ENCODE assay signal across 8 cellular contexts in genomic region chr20:51306521-51307358, GRCh38.
DNase-seq lines count a peak whose midpoint lies in the region; ATAC-seq and TF ChIP-seq lines count a peak whose summit lies in the region.

No MANE protein-coding gene starts in this region.

- TF ChIP-seq CTCF in SU-DHL-6 (IDR thresholded peaks at IDR 0.05; ENCODE audit: insufficient read depth, low read length, poor library complexity, severe bottlenecking), result peak; percentile 66
- peak; percentile 84 to 96 (median 94) for TF ChIP-seq CTCF in heart right ventricle (IDR thresholded peaks at IDR 0.05)

- no peak overlapping the region for H3K27ac ChIP-seq in SU-DHL-6 (ENCODE audit: low read depth, low read length)
- no peak overlapping the region for H3K27ac ChIP-seq in heart right ventricle

- H4K20me1 ChIP-seq in SU-DHL-6 (ENCODE audit: low read depth, low read length), result no peaks in the 10 kb centered on the region

- no peak overlapping the region for H3K4me3 ChIP-seq in MG63
- no peak overlapping the region for H3K4me3 ChIP-seq in SU-DHL-6 (ENCODE audit: insufficient read depth, low read length, poor library complexity, severe bottlenecking)
- H3K4me3 ChIP-seq in heart right ventricle, result no peak overlapping the region

- H3K9me3 ChIP-seq in MG63 (peaks cover 3% of the 10 kb centered on the region; the same call in 1 of the 2 replicates), SU-DHL-6 (ENCODE audit: insufficient read depth, low read length) (peaks cover 11% of the 10 kb centered on the region; the same call in 1 of the 2 replicates), heart right ventricle (peaks cover 0 to 13% (median 0%) of the 10 kb centered on the region in 11 donors)

- H3K36me3 ChIP-seq in MG63 (no peaks in the 10 kb centered on the region), SU-DHL-6 (ENCODE audit: low read length) (no peaks in the 10 kb centered on the region), heart right ventricle (no peaks in the 10 kb centered on the region)

- H3K27ac Mint-ChIP-seq in activated naive CD4-positive, alpha-beta T cell treated with anti-CD3 and anti-CD28 coated beads, Interleukin-2, amount 50 U/mL, for 72 hours, result no peak overlapping the region

- H3K79me2 ChIP-seq in SU-DHL-6 (ENCODE audit: insufficient read depth, low read length), result no peaks in the 10 kb centered on the region

- peaks cover 0 to 9% (median 0%) of the 10 kb centered on the region in 9 donors for H3K4me1 ChIP-seq in heart right ventricle

- H3K4me2 ChIP-seq in SU-DHL-6 (ENCODE audit: low read depth, low read length, poor library complexity, severe bottlenecking), result no peak overlapping the region

- peak; percentile 95 to 99 for ATAC-seq in activated naive CD4-positive, alpha-beta T cell treated with anti-CD3 and anti-CD28 coated beads, Interleukin-2, amount 50 U/mL, for 72 hours
- ATAC-seq in heart right ventricle (peak; percentile 90 to 96 (median 93)), GM21381 (IDR thresholded peaks at IDR 0.05; ENCODE audit: unreplicated experiment) (no peak)

- 34 to 35% methylated on average over 29 of the region's 29 CpGs for WGBS in heart right ventricle, 2 donors

- intact Hi-C loops in heart right ventricle (cut with DNase I), result loop anchor here (1.0 to 10.0 kb wide), 7 partner anchors 82 to 512 kb away; partner anchors contain the start of gene BCAS4 (in 4 of the 10)

- H3K27me3 ChIP-seq in MG63 (no peaks in the 10 kb centered on the region), SU-DHL-6 (ENCODE audit: low read length) (no peaks in the 10 kb centered on the region), heart right ventricle (peaks cover 0 to 15% (median 0%) of the 10 kb centered on the region in 7 donors)

- no peak overlapping the region for H2AFZ ChIP-seq in SU-DHL-6 (ENCODE audit: low read depth, low read length, severe bottlenecking)

- H3K9me3 Mint-ChIP-seq in activated naive CD4-positive, alpha-beta T cell treated with anti-CD3 and anti-CD28 coated beads, Interleukin-2, amount 50 U/mL, for 72 hours, result no peaks in the 10 kb centered on the region

- peak; percentile 88 for DNase-seq in AG08396 (ENCODE audit: low spot score)
- DNase-seq in GM19240 (ENCODE audit: insufficient read length, low spot score), result peak; percentile 85
- peak; percentile 71 for DNase-seq in MG63
- DNase-seq in activated naive CD4-positive, alpha-beta T cell treated with anti-CD3 and anti-CD28 coated beads, Interleukin-2, amount 50 U/mL, for 72 hours (ENCODE audit: low spot score in 2 of 2), result peak; percentile 67 to 77
- peak; percentile 64 to 73 for DNase-seq in heart right ventricle
- DNase-seq in putamen (ENCODE audit: low spot score), result peak; percentile 58

- no peaks in the 10 kb centered on the region for H3K36me3 Mint-ChIP-seq in activated naive CD4-positive, alpha-beta T cell treated with anti-CD3 and anti-CD28 coated beads, Interleukin-2, amount 50 U/mL, for 72 hours

- H3K9ac ChIP-seq in SU-DHL-6 (ENCODE audit: low read length), result no peak overlapping the region

- H3F3A ChIP-seq in SU-DHL-6 (ENCODE audit: insufficient read depth), result no peaks in the 10 kb centered on the region

- H3K9me2 ChIP-seq in SU-DHL-6 (replicated peaks; ENCODE audit: insufficient read depth, low read length), result no peaks in the 10 kb centered on the region
